ENCODE assay signal across 25 cellular contexts in genomic region chr3:98070840-98071239, GRCh38. TPM values are rescaled to one million over a fixed set of nuclear protein-coding genes. Genes with fewer than 3 reads are reported as not detected.
"Had no signal": no experiment of that assay in that cellular context is flagged by ENCODE, and none has a peak within 500 bp of the region (broad histone marks: within the 10 kb centered on the region; RNA-seq: fewer than 3 reads in every experiment).

No MANE protein-coding gene starts in this region.

- H3K27me3 ChIP-seq: Peyer's patch, SJCRH30 had no signal

- H3K27ac ChIP-seq: PC-9, Peyer's patch, SJCRH30 had no signal

- H3K4me1 ChIP-seq: Peyer's patch, SJCRH30 had no signal

- H3K36me3 ChIP-seq: Peyer's patch, SJCRH30 had no signal

- H3K4me2 ChIP-seq: PC-9 had no signal

- H2AFZ ChIP-seq: PC-9 had no signal

- ATAC-seq: Right ventricle myocardium inferior had no signal

- DNase-seq: KBM-7; MV-4-11; NCI-H1048; NCI-H1105; NCI-H1417; NCI-H1436 treated with DMSO at 0.1 percent for 48 hours; NCI-H1694; NCI-H187 treated with DMSO at 0.1 percent for 48 hours; NCI-H2029 treated with DMSO at 0.1 percent for 48 hours; NCI-H2171 treated with DMSO at 0.1 percent for 48 hours; NCI-H345; NCI-H446 treated with DMSO at 0.1 percent for 48 hours; NCI-H510A treated with DMSO at 0.1 percent for 48 hours; NCI-H526; NK-92 treated with Interleukin-12 subunit alpha and Interleukin-12 subunit beta, amount 100 ng/mL, for 24 hours; PC-9; Peyer's patch; SHP77 treated with DMSO at 0.1 percent for 48 hours had no signal

- H3K4me3 ChIP-seq: PC-9, Peyer's patch, SJCRH30 had no signal

RNA-seq across cellular contexts. Expression of gene OR5AC2, which starts 16.1 kb away (rescaled TPM):
- total RNA-seq: HT-29, LHCN-M2, MCF 10A, OCI-LY7, PC-9, Peyer's patch, Right ventricle myocardium inferior, RPMI7951, SJCRH30 had no signal

RNA-seq across cellular contexts. Expression of gene GABRR3, which starts 35.7 kb away (rescaled TPM):
- total RNA-seq: HT-29, LHCN-M2, MCF 10A, OCI-LY7, PC-9, Peyer's patch, Right ventricle myocardium inferior, RPMI7951, SJCRH30 had no signal

RNA-seq across cellular contexts. Expression of gene OR5H1, which starts 59.7 kb away (rescaled TPM):
- total RNA-seq: HT-29, LHCN-M2, MCF 10A, OCI-LY7, PC-9, Peyer's patch, Right ventricle myocardium inferior, RPMI7951, SJCRH30 had no signal
